7 cellular contexts compared by ENCODE assay signal in genomic region chr17:19766421-19767270, GRCh38. TPM values are rescaled to one million over a fixed set of nuclear protein-coding genes. Genes with fewer than 3 reads are reported as not detected.
A peak's percentile ranks its signal among the peaks of the same experiment; 100 is the strongest.
DNase-seq lines count a peak whose midpoint lies in the region; ATAC-seq and TF ChIP-seq lines count a peak whose summit lies in the region.

No MANE protein-coding gene starts in this region.

- H3F3A ChIP-seq in PC-9 (ENCODE audit: insufficient read depth, low read depth) (no peaks in the 10 kb centered on the region; the same call in 1 of the 2 replicates), neural progenitor cell (ENCODE audit: low read depth) (no peaks in the 10 kb centered on the region)

- no peaks in the 10 kb centered on the region for H3K36me3 ChIP-seq in PC-9 (ENCODE audit: low read depth)
- no peaks in the 10 kb centered on the region for H3K36me3 ChIP-seq in neural progenitor cell

- no peak overlapping the region for H3K9ac ChIP-seq in neural progenitor cell

- CTCF ChIA-PET in PC-9 (lab: Charles Lee) = interaction anchor here (0.5 to 1.3 kb wide), 5 partner anchors 60 to 250 kb away, joined by 3 to 6 read pairs (median 3); partner anchors contain the start of gene ALDH3A2

- peak; percentile 87 to 92 for ATAC-seq in activated T-cell treated with anti-CD3 and anti-CD28 coated beads, Interleukin-2, amount 50 U/mL, for 4 hours

- H3K9me3 ChIP-seq in PC-9 (ENCODE audit: insufficient read depth, low read depth) (no peaks in the 10 kb centered on the region), neural progenitor cell (ENCODE audit: low read depth) (no peaks in the 10 kb centered on the region)

- H3K4me1 ChIP-seq in PC-9 (replicated peaks; ENCODE audit: insufficient read depth) (peaks cover 9% of the 10 kb centered on the region), neural progenitor cell (no peaks in the 10 kb centered on the region)

- peaks cover 39% of the 10 kb centered on the region for H3K4me1 Mint-ChIP-seq in activated T-cell treated with anti-CD3 and anti-CD28 coated beads, Interleukin-2, amount 50 U/mL, for 4 hours (ENCODE audit: low read depth)
- no peaks in the 10 kb centered on the region for H3K4me1 Mint-ChIP-seq in neural progenitor cell

- POLR2A ChIA-PET in PC-9 (lab: Charles Lee; ENCODE audit: unreplicated experiment) = interaction anchor here (0.6 to 0.7 kb wide), 2 partner anchors 31 to 88 kb away, joined by 3 read pairs; no protein-coding TSS in a partner anchor

- no peaks in the 10 kb centered on the region for H3K9me3 Mint-ChIP-seq in activated T-cell treated with anti-CD3 and anti-CD28 coated beads, Interleukin-2, amount 50 U/mL, for 4 hours
- no peaks in the 10 kb centered on the region for H3K9me3 Mint-ChIP-seq in neural progenitor cell

- peak overlapping the region; percentile 61; the same call in 1 of the 2 replicates for H2AFZ ChIP-seq in PC-9
- H2AFZ ChIP-seq in neural progenitor cell (replicated peaks) = no peak overlapping the region

- TF ChIP-seq CTCF in GM13977 (IDR thresholded peaks at IDR 0.05; ENCODE audit: extremely low read depth, insufficient read depth, missing control alignments) (peak; percentile 99), HL-60 (IDR thresholded peaks at IDR 0.05; ENCODE audit: insufficient read depth, low read length) (peak; percentile 33), PC-9 (conservative IDR thresholded peaks at IDR 0.05) (peak; percentile 98), fibroblast of mammary gland (conservative IDR thresholded peaks at IDR 0.05; ENCODE audit: control insufficient read depth, insufficient read depth, low read depth, low read length) (peak; percentile 90), neural progenitor cell (IDR thresholded peaks at IDR 0.05) (peak; percentile 99)

- no peaks in the 10 kb centered on the region for H4K20me1 ChIP-seq in PC-9 (ENCODE audit: insufficient read depth)
- no peaks in the 10 kb centered on the region for H4K20me1 ChIP-seq in neural progenitor cell (ENCODE audit: low read depth)

- intact Hi-C loops in PC-9 (cut with micrococcal nuclease; ENCODE audit: unreplicated experiment) = loop anchor here (1.0 to 5.0 kb wide), 5 partner anchors 62 to 403 kb away; no protein-coding TSS in a partner anchor

- H3K4me2 ChIP-seq in PC-9 (0 out of 2 replicates have a peak overlapping the region, but pooled peaks have one; percentile 14), neural progenitor cell (no peak overlapping the region)

- H3K27me3 Mint-ChIP-seq in activated T-cell treated with anti-CD3 and anti-CD28 coated beads, Interleukin-2, amount 50 U/mL, for 4 hours (ENCODE audit: low read depth) = no peaks in the 10 kb centered on the region
- H3K27me3 Mint-ChIP-seq in neural progenitor cell (ENCODE audit: insufficient read depth, low read depth) = peaks cover 6% of the 10 kb centered on the region

- H3K27ac ChIP-seq in HL-60 (replicated peaks) (no peak overlapping the region), PC-9 (no peak overlapping the region), neural progenitor cell (no peak overlapping the region), substantia nigra (ENCODE audit: low read depth, low read length, poor library complexity, severe bottlenecking) (no peak overlapping the region)

- in situ Hi-C loops in GM13977 (cut with MboI; ENCODE audit: low pct_unique_long_range_greater_than_20kb, low sequenced_read_pairs, unreplicated experiment) = loop anchor here (5.0 to 25.0 kb wide), 2 partner anchors 249 to 404 kb away; partner anchors contain the start of gene B9D1

- no peak overlapping the region for H3K27ac Mint-ChIP-seq in neural progenitor cell

- no peak overlapping the region for H3K4me3 ChIP-seq in HL-60 (replicated peaks; ENCODE audit: insufficient read depth, low read length)
- H3K4me3 ChIP-seq in PC-9 = no peak overlapping the region
- no peak overlapping the region for H3K4me3 ChIP-seq in fibroblast of mammary gland (ENCODE audit: control insufficient read depth, low read depth, low read length)
- H3K4me3 ChIP-seq in neural progenitor cell = no peak overlapping the region

- no peaks in the 10 kb centered on the region for H3K27me3 ChIP-seq in HL-60 (ENCODE audit: insufficient read depth, poor library complexity, severe bottlenecking)
- H3K27me3 ChIP-seq in PC-9 (ENCODE audit: insufficient read depth, low read depth) = no peaks in the 10 kb centered on the region
- no peaks in the 10 kb centered on the region for H3K27me3 ChIP-seq in neural progenitor cell

- no peaks in the 10 kb centered on the region for H3K36me3 Mint-ChIP-seq in activated T-cell treated with anti-CD3 and anti-CD28 coated beads, Interleukin-2, amount 50 U/mL, for 4 hours (ENCODE audit: insufficient read depth)
- H3K36me3 Mint-ChIP-seq in neural progenitor cell = no peaks in the 10 kb centered on the region

- DNase-seq in GM13977 (ENCODE audit: low spot score) (peak; percentile 84), HL-60 (ENCODE audit: low read depth in 1 of 2, low spot score in 1 of 2) (peak; percentile 10 to 42), PC-9 (peak in 1 of 2 experiments; percentile 85), fibroblast of mammary gland (ENCODE audit: low read depth) (peak; percentile 47), neural progenitor cell (ENCODE audit: low spot score) (peak; percentile 84), substantia nigra (lab: John Stamatoyannopoulos, UW) (peak in 45 of 49 donors; percentile 28 to 88 (median 70))
- DNase-seq in activated T-cell treated with anti-CD3 and anti-CD28 coated beads, Interleukin-2, amount 50 U/mL, for 4 hours = peak; percentile 77

- no peaks in the 10 kb centered on the region for H3K9me2 ChIP-seq in PC-9 (ENCODE audit: insufficient read depth)

- H3K79me2 ChIP-seq in PC-9 (ENCODE audit: low read depth) (no peaks in the 10 kb centered on the region), neural progenitor cell (ENCODE audit: low read depth) (no peaks in the 10 kb centered on the region)

- BruUV-seq in PC-9 (replicated peaks; lab: Mats Ljungman, UMichigan) = no TSS peak

- no peak overlapping the region for H3K4me3 Mint-ChIP-seq in activated T-cell treated with anti-CD3 and anti-CD28 coated beads, Interleukin-2, amount 50 U/mL, for 4 hours
- no peak overlapping the region for H3K4me3 Mint-ChIP-seq in neural progenitor cell

RNA-seq across cellular contexts. Expression of gene ALDH3A1, which starts 18.5 kb away (rescaled TPM):
- total RNA-seq in PC-9 (2021) (1,620 and 1,906 TPM in 2 replicates), neural progenitor cell (ENCODE audit: low replicate concordance) (1.4 TPM in 1 of 2 replicates, not detected in the other)
- total RNA-seq in activated T-cell treated with anti-CD3 and anti-CD28 coated beads, Interleukin-2, amount 50 U/mL, for 4 hours = not detected

RNA-seq across cellular contexts. Expression of gene SLC47A2, which starts 50.3 kb away (rescaled TPM):
- total RNA-seq in PC-9 (2021) (38.9 and 42.6 TPM in 2 replicates), neural progenitor cell (ENCODE audit: low replicate concordance) (0.39 and 0.43 TPM in 2 replicates)
- not detected for total RNA-seq in activated T-cell treated with anti-CD3 and anti-CD28 coated beads, Interleukin-2, amount 50 U/mL, for 4 hours

Comparison
In these comparisons a context has a peak if more than half of its experiments do, and no peak if none do; other contexts are left out.
1. CTCF ChIP-seq: peak in every context shown above with its lines; median percentile 99 in GM13977; 99 in neural progenitor cell; 98 in PC-9; 90 in fibroblast of mammary gland; 33 in HL-60.
2. RNA of gene ALDH3A1, which starts 18.5 kb away (total RNA-seq): 1,620 to 1,906 TPM in PC-9; not detected in activated T-cell treated with anti-CD3 and anti-CD28 coated beads, Interleukin-2, amount 50 U/mL, for 4 hours and 1.4 TPM in neural progenitor cell; every median in the first group is over 100 times any median in the second.
3. RNA of gene SLC47A2, which starts 50.3 kb away (total RNA-seq): 38.9 to 42.6 TPM in PC-9; 0.39 to 0.43 TPM in neural progenitor cell and not detected in activated T-cell treated with anti-CD3 and anti-CD28 coated beads, Interleukin-2, amount 50 U/mL, for 4 hours; every median in the first group is over 10 times any median in the second.